Comparison of ENCODE assay signal across 17 cellular contexts in the genomic region with DNA sequence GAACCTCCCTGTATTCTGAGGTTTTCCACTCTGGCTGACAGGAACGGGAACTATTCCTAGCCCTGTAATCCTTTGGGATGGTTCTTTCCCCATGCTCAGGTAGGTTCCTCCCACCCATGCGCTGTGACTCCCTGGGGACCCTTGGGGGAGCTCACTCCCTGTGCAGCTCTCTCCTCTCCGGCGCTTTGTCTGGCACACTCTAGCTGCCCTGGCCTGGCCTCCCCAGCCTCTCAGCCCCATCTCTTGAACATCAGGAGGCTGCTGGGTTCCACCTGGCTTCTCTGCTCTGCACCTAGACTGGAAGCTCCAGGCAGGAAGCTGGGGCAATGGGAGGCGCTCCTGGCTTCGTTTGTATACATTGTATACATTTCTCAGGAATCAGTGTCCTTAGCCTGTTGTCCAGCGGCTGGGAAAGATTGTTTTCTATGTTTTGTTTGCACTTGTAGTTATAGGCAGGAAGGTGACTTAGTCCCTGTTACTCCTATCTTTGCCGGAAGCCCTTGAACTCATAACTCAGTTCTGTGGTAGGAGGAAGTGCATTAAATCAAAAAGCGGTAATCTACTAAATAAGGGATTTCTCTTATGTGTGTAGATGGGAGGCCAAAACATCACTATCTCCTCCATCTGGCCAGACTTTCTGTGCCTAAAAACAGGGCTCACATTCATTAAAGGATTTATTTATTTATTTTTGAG. TPM values are rescaled to one million over a fixed set of nuclear protein-coding genes. Genes with fewer than 3 reads are reported as not detected.
DNase-seq lines count a peak whose midpoint lies in the region; ATAC-seq and TF ChIP-seq lines count a peak whose summit lies in the region.
"Had no signal": no experiment of that assay in that cellular context is flagged by ENCODE, and none has a peak within 500 bp of the region (broad histone marks: within the 10 kb centered on the region; RNA-seq: fewer than 3 reads in every experiment).

No MANE protein-coding gene starts in this region.

- ATAC-seq in T-cell (replicated peaks in 1 of 4) (peak; percentile 40 to 72 (median 62)), GM21526 (IDR thresholded peaks at IDR 0.05; ENCODE audit: low FRiP score, unreplicated experiment) (no peak)
- ATAC-seq in central memory CD8-positive, alpha-beta T cell (replicated peaks; ENCODE audit: extremely low read depth, poor library complexity, severe bottlenecking) = no peak
- ATAC-seq: gastrocnemius medialis, natural killer cell had no signal

- no peak for TF ChIP-seq EP300 in ovary (IDR thresholded peaks at IDR 0.05)

- no peak for TF ChIP-seq POLR2A in ovary (IDR thresholded peaks at IDR 0.05)

- H3K27ac Mint-ChIP-seq in activated CD4-positive, alpha-beta T cell treated with anti-CD3 and anti-CD28 coated beads, Interleukin-2, amount 10 ng/mL, durations not matched to agents 7 days and 5 days = peak overlapping the region; percentile 14
- H3K27ac Mint-ChIP-seq in T-cell = peak overlapping the region; percentile 84 to 90
- H3K27ac Mint-ChIP-seq in central memory CD8-positive, alpha-beta T cell (ENCODE audit: low read depth) = peak overlapping the region; percentile 49
- H3K27ac Mint-ChIP-seq: activated B cell treated with CpG ODN at 0.5 μM for 24 hours had no signal

- POLR2A ChIA-PET in activated CD4-positive, alpha-beta T cell treated with anti-CD3 and anti-CD28 coated beads, Interleukin-2, amount 10 ng/mL, durations not matched to agents 7 days and 5 days (lab: Charles Lee) = no interaction called here
- POLR2A ChIA-PET in T-cell (lab: Charles Lee) = interaction anchor here (0.6 to 0.9 kb wide), 2 partner anchors 9 to 1277 kb away, joined by 3 to 4 read pairs; no protein-coding TSS in a partner anchor

- H3K9me3 ChIP-seq in ovary = no peaks in the 10 kb centered on the region
- H3K9me3 ChIP-seq: gastrocnemius medialis had no signal

- DNase-seq in activated CD4-positive, alpha-beta T cell treated with anti-CD3 and anti-CD28 coated beads, Interleukin-2, amount 10 ng/mL, durations not matched to agents 7 days and 5 days = no peak
- DNase-seq in activated CD4-positive, alpha-beta T cell treated with anti-CD3 and anti-CD28 coated beads for 1 hour = no peak
- DNase-seq in T-cell (no peak), ovary (peak in 1 of 5 donors; percentile 16), UCSD-AML1 (lab: John Stamatoyannopoulos, UW; ENCODE audit: unreplicated experiment) (no peak), Kasumi-1 (lab: John Stamatoyannopoulos, UW) (no peak)
- no peak for DNase-seq in central memory CD8-positive, alpha-beta T cell (ENCODE audit: low spot score in 2 of 2)
- DNase-seq: activated B cell treated with CpG ODN at 0.5 μM for 24 hours; activated CD8-positive, alpha-beta memory T cell treated with anti-CD3 and anti-CD28 coated beads, Interleukin-2, amount 50 U/mL, for 4 hours; amygdala; gastrocnemius medialis; natural killer cell; NCI-H2081; NCI-H774; stimulated activated CD4-positive, alpha-beta T cell treated with anti-CD3 and anti-CD28 coated beads, Interleukin-12 subunit alpha, Interleukin-12 subunit beta, amount 100 ng/mL, for 4 hours had no signal

- no peaks in the 10 kb centered on the region for H3K9me3 Mint-ChIP-seq in activated CD4-positive, alpha-beta T cell treated with anti-CD3 and anti-CD28 coated beads, Interleukin-2, amount 10 ng/mL, durations not matched to agents 7 days and 5 days
- H3K9me3 Mint-ChIP-seq in T-cell = no peaks in the 10 kb centered on the region
- H3K9me3 Mint-ChIP-seq in central memory CD8-positive, alpha-beta T cell = no peaks in the 10 kb centered on the region
- H3K9me3 Mint-ChIP-seq: activated B cell treated with CpG ODN at 0.5 μM for 24 hours, IgD-negative memory B cell, natural killer cell had no signal

- intact Hi-C loops in ovary (cut with DNase I) = no loop called here

- no peak overlapping the region for H3K4me3 ChIP-seq in ovary
- H3K4me3 ChIP-seq: gastrocnemius medialis had no signal

- CTCF ChIA-PET in activated CD4-positive, alpha-beta T cell treated with anti-CD3 and anti-CD28 coated beads, Interleukin-2, amount 10 ng/mL, durations not matched to agents 7 days and 5 days (lab: Charles Lee) = interaction anchor here (1.7 to 2.2 kb wide), 3 partner anchors 12 to 148 kb away, joined by 4 to 6 read pairs (median 5); no protein-coding TSS in a partner anchor
- CTCF ChIA-PET in T-cell (lab: Charles Lee) = interaction anchor here in 1 of 2 donors (1.2 kb wide), 1 partner anchor 17 kb away, joined by 3 read pairs; no protein-coding TSS in a partner anchor

- H3K4me3 Mint-ChIP-seq in activated CD4-positive, alpha-beta T cell treated with anti-CD3 and anti-CD28 coated beads, Interleukin-2, amount 10 ng/mL, durations not matched to agents 7 days and 5 days = no peak overlapping the region
- H3K4me3 Mint-ChIP-seq in T-cell = peak overlapping the region in 2 of 3 donors; percentile 34 to 46
- H3K4me3 Mint-ChIP-seq in central memory CD8-positive, alpha-beta T cell = no peak overlapping the region
- H3K4me3 Mint-ChIP-seq: activated B cell treated with CpG ODN at 0.5 μM for 24 hours, IgD-negative memory B cell, natural killer cell had no signal

- peaks cover 51% of the 10 kb centered on the region for H3K4me1 Mint-ChIP-seq in activated CD4-positive, alpha-beta T cell treated with anti-CD3 and anti-CD28 coated beads, Interleukin-2, amount 10 ng/mL, durations not matched to agents 7 days and 5 days
- H3K4me1 Mint-ChIP-seq in T-cell = peaks cover 51 to 71% (median 68%) of the 10 kb centered on the region in 3 donors
- H3K4me1 Mint-ChIP-seq in central memory CD8-positive, alpha-beta T cell = peaks cover 63% of the 10 kb centered on the region

- no peak for TF ChIP-seq CTCF in ovary (IDR thresholded peaks at IDR 0.05)

- H3K27me3 Mint-ChIP-seq in activated CD4-positive, alpha-beta T cell treated with anti-CD3 and anti-CD28 coated beads, Interleukin-2, amount 10 ng/mL, durations not matched to agents 7 days and 5 days = no peaks in the 10 kb centered on the region
- H3K27me3 Mint-ChIP-seq in T-cell = no peaks in the 10 kb centered on the region
- no peaks in the 10 kb centered on the region for H3K27me3 Mint-ChIP-seq in central memory CD8-positive, alpha-beta T cell
- H3K27me3 Mint-ChIP-seq: activated B cell treated with CpG ODN at 0.5 μM for 24 hours, IgD-negative memory B cell had no signal

- peaks cover 29% of the 10 kb centered on the region for H3K4me1 ChIP-seq in ovary (ENCODE audit: insufficient read depth)

- H3K36me3 ChIP-seq in ovary = no peaks in the 10 kb centered on the region
- H3K36me3 ChIP-seq: gastrocnemius medialis had no signal

- H3K27me3 ChIP-seq in ovary = no peaks in the 10 kb centered on the region
- H3K27me3 ChIP-seq: gastrocnemius medialis had no signal

- 56 to 60% (median 56%) methylated on average over 9 of the region's 9 CpGs for WGBS in ovary, 3 donors

- peaks cover 20% of the 10 kb centered on the region for H3K36me3 Mint-ChIP-seq in activated CD4-positive, alpha-beta T cell treated with anti-CD3 and anti-CD28 coated beads, Interleukin-2, amount 10 ng/mL, durations not matched to agents 7 days and 5 days (ENCODE audit: low read depth)
- H3K36me3 Mint-ChIP-seq in T-cell = peaks cover 9% of the 10 kb centered on the region
- H3K36me3 Mint-ChIP-seq in central memory CD8-positive, alpha-beta T cell (ENCODE audit: insufficient read depth) = peaks cover 24% of the 10 kb centered on the region
- H3K36me3 Mint-ChIP-seq: natural killer cell had no signal

- peak overlapping the region; percentile 14 to 35 for H3K27ac ChIP-seq in ovary
- H3K27ac ChIP-seq: gastrocnemius medialis had no signal

RNA-seq across cellular contexts. Expression of a gene that starts 20.4 kb away (rescaled TPM):
- 10 to 100 TPM; 14.6 to 18.4 TPM for total RNA-seq in activated CD4-positive, alpha-beta T cell treated with anti-CD3 and anti-CD28 coated beads, Interleukin-2, amount 10 ng/mL, durations not matched to agents 7 days and 5 days
- total RNA-seq in T-cell = 10 to 100 TPM; 11.8 to 21.0 (median 17.3) TPM
- 10 to 100 TPM; 24.1 to 90.1 (median 40.0) TPM for total RNA-seq in ovary
- polyA plus RNA-seq in ovary = 10 to 100 TPM; 23.4 to 28.6 TPM

RNA-seq across cellular contexts. Expression of a gene that starts 21.3 kb away (rescaled TPM):
- 10 to 100 TPM; 13.9 to 14.2 TPM for total RNA-seq in activated CD4-positive, alpha-beta T cell treated with anti-CD3 and anti-CD28 coated beads, Interleukin-2, amount 10 ng/mL, durations not matched to agents 7 days and 5 days
- total RNA-seq in T-cell = 10 to 100 TPM; 11.6 to 14.9 (median 13.8) TPM
- total RNA-seq in ovary = 10 to 100 TPM in 1 of 7 donors, 1 to 10 TPM in 6; 4.1 to 10.9 (median 5.9) TPM
- polyA plus RNA-seq in ovary = 1 to 10 TPM; 6.6 to 9.0 TPM

RNA-seq across cellular contexts. Expression of a gene that starts 39.1 kb away (rescaled TPM):
- total RNA-seq in activated CD4-positive, alpha-beta T cell treated with anti-CD3 and anti-CD28 coated beads, Interleukin-2, amount 10 ng/mL, durations not matched to agents 7 days and 5 days = 10 to 100 TPM; 57.2 to 59.9 TPM
- 10 to 100 TPM; 60.2 to 91.7 (median 79.2) TPM for total RNA-seq in T-cell
- 10 to 100 TPM; 33.7 to 69.5 (median 61.3) TPM for total RNA-seq in ovary
- 10 to 100 TPM; 19.6 to 33.8 TPM for polyA plus RNA-seq in ovary

Comparison
In these comparisons a context has a peak if more than half of its experiments do, and no peak if none do; other contexts are left out.
1. H3K27ac Mint-ChIP-seq: peak in every context shown above with its lines; median percentile 87 in T-cell; 49 in central memory CD8-positive, alpha-beta T cell; 14 in activated CD4-positive, alpha-beta T cell treated with anti-CD3 and anti-CD28 coated beads, Interleukin-2, amount 10 ng/mL, durations not matched to agents 7 days and 5 days.
2. H3K4me3 Mint-ChIP-seq: peak in T-cell (2 of 3); none in activated CD4-positive, alpha-beta T cell treated with anti-CD3 and anti-CD28 coated beads, Interleukin-2, amount 10 ng/mL, durations not matched to agents 7 days and 5 days (single experiment) and central memory CD8-positive, alpha-beta T cell (single experiment).
3. ATAC-seq: peak in T-cell (4 of 4); none in central memory CD8-positive, alpha-beta T cell (single experiment) and GM21526 (single experiment).